Comparison of ENCODE assay signal across 1 cellular context in the genomic region with DNA sequence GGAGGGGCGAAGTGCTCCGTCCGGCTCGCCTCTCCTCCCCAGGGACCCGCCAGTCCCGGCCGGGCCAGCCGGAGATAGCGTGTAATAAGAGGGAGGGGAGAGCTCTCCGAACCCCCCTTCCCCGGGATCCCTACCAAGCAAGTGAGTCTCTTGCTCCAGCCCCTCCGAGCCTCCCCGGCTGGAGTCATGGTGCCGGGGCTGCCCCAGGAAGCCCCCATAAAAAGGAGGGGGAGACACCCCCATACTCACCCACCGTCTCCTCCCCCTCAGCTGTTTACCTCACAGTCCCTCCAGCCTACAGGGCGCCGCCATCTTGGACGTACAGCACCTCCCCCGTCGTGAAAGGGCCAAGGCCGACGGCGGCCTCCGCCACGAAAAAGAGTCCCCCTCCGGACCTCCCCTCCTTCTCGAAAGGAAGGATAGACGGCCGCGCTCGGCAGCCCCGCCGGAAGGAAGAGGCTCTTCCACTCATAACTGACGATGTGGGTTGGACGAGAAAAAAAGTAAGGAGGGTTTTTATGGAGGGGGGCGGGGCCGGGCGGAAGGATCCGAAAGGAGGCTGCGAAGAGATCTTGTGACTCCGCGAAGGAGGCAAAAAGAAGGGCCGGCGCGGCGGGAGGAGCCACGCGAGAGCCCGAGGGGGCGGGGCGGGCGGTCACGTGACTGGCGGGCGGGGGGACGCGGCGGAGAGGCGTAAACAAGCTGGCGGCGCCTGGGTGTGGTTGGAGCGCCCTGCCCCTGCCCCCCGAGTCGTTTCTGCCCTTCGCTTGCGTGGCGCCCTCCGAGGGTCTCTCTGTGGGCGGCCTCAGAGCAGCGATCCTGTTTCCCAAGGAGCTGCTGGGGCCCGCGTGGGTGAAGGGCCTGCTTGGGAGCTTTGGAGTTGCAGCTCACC.
TF ChIP-seq lines count a peak whose summit lies in the region.

A gene (minus strand): TSS at position 323 of the 892 bp plus-strand sequence. CDS start 15,744 bp downstream, outside the sequence.

TF ChIP-seq in HepG2, 621 proteins besides CTCF, POLR2A, EP300 and RAD21 (continued from another document and continues in another):
- TF ChIP-seq, protein P1, sequence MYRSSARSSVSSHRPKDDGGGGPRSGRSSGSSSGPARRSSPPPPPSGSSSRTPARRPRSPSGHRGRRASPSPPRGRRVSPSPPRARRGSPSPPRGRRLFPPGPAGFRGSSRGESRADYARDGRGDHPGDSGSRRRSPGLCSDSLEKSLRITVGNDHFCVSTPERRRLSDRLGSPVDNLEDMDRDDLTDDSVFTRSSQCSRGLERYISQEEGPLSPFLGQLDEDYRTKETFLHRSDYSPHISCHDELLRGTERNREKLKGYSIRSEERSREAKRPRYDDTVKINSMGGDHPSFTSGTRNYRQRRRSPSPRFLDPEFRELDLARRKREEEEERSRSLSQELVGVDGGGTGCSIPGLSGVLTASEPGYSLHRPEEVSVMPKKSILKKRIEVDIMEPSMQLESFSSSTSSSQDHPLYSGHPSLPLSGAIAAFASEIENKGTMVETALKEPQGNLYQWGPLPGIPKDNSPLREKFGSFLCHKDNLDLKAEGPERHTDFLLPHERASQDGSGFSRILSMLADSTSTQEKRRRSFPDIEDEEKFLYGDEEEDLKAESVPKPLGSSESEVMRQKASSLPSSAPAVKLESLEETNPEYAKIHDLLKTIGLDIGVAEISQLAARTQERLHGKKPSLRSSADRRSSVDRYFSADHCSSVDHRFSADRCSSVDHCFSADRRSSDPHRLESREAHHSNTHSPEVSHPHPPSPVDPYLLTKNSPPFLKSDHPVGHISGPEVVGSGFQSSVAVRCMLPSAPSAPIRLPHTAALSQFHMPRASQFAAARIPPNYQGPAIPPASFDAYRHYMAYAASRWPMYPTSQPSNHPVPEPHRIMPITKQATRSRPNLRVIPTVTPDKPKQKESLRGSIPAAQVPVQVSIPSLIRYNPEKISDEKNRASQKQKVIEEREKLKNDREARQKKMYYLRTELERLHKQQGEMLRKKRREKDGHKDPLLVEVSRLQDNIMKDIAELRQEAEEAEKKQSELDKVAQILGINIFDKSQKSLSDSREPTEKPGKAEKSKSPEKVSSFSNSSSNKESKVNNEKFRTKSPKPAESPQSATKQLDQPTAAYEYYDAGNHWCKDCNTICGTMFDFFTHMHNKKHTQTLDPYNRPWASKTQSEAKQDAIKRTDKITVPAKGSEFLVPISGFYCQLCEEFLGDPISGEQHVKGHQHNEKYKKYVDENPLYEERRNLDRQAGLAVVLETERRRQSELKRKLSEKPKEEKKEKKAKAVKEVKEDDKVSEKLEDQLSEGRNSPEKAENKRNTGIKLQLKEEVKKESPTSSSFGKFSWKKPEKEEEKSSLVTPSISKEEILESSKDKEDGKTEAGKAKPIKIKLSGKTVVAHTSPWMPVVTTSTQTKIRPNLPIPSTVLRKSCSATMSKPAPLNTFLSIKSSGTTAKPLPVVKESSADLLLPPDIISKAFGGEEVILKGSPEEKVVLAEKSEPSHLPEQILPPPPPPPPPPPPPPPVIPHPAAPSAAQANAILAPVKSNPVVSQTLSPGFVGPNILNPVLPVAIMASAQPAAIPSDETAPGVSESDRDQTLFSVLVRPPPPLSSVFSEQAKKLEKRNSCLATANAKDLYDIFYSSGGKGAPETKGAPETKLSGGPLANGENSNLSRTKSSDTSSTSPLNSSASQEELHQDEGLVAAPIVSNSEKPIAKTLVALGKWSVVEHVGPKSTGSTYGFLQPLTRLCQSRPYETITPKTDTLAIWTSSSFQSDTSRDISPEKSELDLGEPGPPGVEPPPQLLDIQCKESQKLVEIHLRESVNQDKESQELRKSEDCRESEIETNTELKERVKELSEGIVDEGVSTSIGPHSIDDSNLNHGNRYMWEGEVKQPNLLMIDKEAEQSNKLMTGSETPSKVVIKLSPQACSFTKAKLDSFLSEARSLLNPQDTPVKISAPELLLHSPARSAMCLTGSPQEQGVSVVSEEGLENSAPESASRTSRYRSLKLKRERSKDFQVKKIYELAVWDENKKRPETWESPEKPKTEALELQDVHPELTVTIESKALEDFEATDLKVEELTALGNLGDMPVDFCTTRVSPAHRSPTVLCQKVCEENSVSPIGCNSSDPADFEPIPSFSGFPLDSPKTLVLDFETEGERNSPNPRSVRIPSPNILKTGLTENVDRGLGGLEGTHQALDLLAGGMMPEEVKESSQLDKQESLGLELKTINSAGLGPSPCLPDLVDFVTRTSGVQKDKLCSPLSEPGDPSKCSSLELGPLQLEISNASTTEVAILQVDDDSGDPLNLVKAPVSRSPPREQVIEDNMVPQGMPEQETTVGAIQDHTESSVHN (CRISPR knock-in tag; IDR thresholded peaks at IDR 0.05) = no peak
- 0 out of 2 replicates have a peak, but pooled peaks have one; percentile 53 for TF ChIP-seq ZNF546 (CRISPR knock-in tag; conservative IDR thresholded peaks at IDR 0.05)
- TF ChIP-seq PHF5A (CRISPR knock-in tag; IDR thresholded peaks at IDR 0.05; ENCODE audit: low read depth, unreplicated experiment) = no peak
- TF ChIP-seq, protein P2, sequence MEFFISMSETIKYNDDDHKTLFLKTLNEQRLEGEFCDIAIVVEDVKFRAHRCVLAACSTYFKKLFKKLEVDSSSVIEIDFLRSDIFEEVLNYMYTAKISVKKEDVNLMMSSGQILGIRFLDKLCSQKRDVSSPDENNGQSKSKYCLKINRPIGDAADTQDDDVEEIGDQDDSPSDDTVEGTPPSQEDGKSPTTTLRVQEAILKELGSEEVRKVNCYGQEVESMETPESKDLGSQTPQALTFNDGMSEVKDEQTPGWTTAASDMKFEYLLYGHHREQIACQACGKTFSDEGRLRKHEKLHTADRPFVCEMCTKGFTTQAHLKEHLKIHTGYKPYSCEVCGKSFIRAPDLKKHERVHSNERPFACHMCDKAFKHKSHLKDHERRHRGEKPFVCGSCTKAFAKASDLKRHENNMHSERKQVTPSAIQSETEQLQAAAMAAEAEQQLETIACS (CRISPR knock-in tag; IDR thresholded peaks at IDR 0.05) = no peak
- peak; percentile 58; the same call in 1 of the 3 replicates for TF ChIP-seq MXI1 (IDR thresholded peaks at IDR 0.05; ENCODE audit: borderline replicate concordance, low read depth, low read length)
- TF ChIP-seq ZNF747 (CRISPR knock-in tag; IDR thresholded peaks at IDR 0.05; ENCODE audit: borderline replicate concordance) = peak; percentile 73; the same call in 1 of the 2 replicates
- peak; percentile 83; the same call in 1 of the 2 replicates for TF ChIP-seq FOXC1 (CRISPR knock-in tag; IDR thresholded peaks at IDR 0.05; ENCODE audit: borderline replicate concordance)
- TF ChIP-seq, protein P3, sequence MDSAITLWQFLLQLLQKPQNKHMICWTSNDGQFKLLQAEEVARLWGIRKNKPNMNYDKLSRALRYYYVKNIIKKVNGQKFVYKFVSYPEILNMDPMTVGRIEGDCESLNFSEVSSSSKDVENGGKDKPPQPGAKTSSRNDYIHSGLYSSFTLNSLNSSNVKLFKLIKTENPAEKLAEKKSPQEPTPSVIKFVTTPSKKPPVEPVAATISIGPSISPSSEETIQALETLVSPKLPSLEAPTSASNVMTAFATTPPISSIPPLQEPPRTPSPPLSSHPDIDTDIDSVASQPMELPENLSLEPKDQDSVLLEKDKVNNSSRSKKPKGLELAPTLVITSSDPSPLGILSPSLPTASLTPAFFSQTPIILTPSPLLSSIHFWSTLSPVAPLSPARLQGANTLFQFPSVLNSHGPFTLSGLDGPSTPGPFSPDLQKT (CRISPR knock-in tag; IDR thresholded peaks at IDR 0.05; ENCODE audit: borderline replicate concordance) = no peak
- TF ChIP-seq ZNF605 (CRISPR knock-in tag; IDR thresholded peaks at IDR 0.05) = no peak; the same call in 1 of the 2 replicates
- no peak for TF ChIP-seq ZNF160 (CRISPR knock-in tag; IDR thresholded peaks at IDR 0.05)
- TF ChIP-seq MLLT10 (CRISPR knock-in tag; IDR thresholded peaks at IDR 0.05) = no peak
- TF ChIP-seq, protein P4, sequence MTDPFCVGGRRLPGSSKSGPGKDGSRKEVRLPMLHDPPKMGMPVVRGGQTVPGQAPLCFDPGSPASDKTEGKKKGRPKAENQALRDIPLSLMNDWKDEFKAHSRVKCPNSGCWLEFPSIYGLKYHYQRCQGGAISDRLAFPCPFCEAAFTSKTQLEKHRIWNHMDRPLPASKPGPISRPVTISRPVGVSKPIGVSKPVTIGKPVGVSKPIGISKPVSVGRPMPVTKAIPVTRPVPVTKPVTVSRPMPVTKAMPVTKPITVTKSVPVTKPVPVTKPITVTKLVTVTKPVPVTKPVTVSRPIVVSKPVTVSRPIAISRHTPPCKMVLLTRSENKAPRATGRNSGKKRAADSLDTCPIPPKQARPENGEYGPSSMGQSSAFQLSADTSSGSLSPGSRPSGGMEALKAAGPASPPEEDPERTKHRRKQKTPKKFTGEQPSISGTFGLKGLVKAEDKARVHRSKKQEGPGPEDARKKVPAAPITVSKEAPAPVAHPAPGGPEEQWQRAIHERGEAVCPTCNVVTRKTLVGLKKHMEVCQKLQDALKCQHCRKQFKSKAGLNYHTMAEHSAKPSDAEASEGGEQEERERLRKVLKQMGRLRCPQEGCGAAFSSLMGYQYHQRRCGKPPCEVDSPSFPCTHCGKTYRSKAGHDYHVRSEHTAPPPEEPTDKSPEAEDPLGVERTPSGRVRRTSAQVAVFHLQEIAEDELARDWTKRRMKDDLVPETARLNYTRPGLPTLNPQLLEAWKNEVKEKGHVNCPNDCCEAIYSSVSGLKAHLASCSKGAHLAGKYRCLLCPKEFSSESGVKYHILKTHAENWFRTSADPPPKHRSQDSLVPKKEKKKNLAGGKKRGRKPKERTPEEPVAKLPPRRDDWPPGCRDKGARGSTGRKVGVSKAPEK (CRISPR knock-in tag; IDR thresholded peaks at IDR 0.05; ENCODE audit: borderline replicate concordance) = no peak
- peak; percentile 30; the same call in 1 of the 2 replicates for TF ChIP-seq ZNF782 (CRISPR knock-in tag; IDR thresholded peaks at IDR 0.05; ENCODE audit: borderline replicate concordance)
- no peak for TF ChIP-seq NFKB2 (CRISPR knock-in tag; IDR thresholded peaks at IDR 0.05; ENCODE audit: borderline replicate concordance)
- peak; percentile 92 for TF ChIP-seq ZFP90 (CRISPR knock-in tag; IDR thresholded peaks at IDR 0.05; ENCODE audit: borderline replicate concordance)
- TF ChIP-seq, protein P5, sequence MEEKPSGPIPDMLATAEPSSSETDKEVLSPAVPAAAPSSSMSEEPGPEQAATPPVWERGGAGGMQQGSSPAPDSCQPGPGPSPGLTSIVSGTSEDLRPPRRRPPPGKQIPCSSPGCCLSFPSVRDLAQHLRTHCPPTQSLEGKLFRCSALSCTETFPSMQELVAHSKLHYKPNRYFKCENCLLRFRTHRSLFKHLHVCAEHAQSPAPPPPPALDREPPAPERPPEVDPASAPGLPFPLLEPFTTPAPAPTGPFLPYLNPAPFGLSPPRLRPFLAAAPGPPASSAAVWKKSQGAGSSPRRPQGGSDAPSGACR (CRISPR knock-in tag; IDR thresholded peaks at IDR 0.05) = 0 out of 2 replicates have a peak, but pooled peaks have one; percentile 83
- TF ChIP-seq, protein P6, sequence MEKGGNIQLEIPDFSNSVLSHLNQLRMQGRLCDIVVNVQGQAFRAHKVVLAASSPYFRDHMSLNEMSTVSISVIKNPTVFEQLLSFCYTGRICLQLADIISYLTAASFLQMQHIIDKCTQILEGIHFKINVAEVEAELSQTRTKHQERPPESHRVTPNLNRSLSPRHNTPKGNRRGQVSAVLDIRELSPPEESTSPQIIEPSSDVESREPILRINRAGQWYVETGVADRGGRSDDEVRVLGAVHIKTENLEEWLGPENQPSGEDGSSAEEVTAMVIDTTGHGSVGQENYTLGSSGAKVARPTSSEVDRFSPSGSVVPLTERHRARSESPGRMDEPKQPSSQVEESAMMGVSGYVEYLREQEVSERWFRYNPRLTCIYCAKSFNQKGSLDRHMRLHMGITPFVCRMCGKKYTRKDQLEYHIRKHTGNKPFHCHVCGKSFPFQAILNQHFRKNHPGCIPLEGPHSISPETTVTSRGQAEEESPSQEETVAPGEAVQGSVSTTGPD (CRISPR knock-in tag; IDR thresholded peaks at IDR 0.05) = no peak
- peak; percentile 88 for TF ChIP-seq GATAD1 (CRISPR knock-in tag; IDR thresholded peaks at IDR 0.05)
- TF ChIP-seq ADNP (CRISPR knock-in tag; IDR thresholded peaks at IDR 0.05) = no peak
- TF ChIP-seq, protein P7, sequence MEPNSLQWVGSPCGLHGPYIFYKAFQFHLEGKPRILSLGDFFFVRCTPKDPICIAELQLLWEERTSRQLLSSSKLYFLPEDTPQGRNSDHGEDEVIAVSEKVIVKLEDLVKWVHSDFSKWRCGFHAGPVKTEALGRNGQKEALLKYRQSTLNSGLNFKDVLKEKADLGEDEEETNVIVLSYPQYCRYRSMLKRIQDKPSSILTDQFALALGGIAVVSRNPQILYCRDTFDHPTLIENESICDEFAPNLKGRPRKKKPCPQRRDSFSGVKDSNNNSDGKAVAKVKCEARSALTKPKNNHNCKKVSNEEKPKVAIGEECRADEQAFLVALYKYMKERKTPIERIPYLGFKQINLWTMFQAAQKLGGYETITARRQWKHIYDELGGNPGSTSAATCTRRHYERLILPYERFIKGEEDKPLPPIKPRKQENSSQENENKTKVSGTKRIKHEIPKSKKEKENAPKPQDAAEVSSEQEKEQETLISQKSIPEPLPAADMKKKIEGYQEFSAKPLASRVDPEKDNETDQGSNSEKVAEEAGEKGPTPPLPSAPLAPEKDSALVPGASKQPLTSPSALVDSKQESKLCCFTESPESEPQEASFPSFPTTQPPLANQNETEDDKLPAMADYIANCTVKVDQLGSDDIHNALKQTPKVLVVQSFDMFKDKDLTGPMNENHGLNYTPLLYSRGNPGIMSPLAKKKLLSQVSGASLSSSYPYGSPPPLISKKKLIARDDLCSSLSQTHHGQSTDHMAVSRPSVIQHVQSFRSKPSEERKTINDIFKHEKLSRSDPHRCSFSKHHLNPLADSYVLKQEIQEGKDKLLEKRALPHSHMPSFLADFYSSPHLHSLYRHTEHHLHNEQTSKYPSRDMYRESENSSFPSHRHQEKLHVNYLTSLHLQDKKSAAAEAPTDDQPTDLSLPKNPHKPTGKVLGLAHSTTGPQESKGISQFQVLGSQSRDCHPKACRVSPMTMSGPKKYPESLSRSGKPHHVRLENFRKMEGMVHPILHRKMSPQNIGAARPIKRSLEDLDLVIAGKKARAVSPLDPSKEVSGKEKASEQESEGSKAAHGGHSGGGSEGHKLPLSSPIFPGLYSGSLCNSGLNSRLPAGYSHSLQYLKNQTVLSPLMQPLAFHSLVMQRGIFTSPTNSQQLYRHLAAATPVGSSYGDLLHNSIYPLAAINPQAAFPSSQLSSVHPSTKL (CRISPR knock-in tag; IDR thresholded peaks at IDR 0.05) = peak; percentile 24; the same call in 1 of the 2 replicates
- TF ChIP-seq, protein P8, sequence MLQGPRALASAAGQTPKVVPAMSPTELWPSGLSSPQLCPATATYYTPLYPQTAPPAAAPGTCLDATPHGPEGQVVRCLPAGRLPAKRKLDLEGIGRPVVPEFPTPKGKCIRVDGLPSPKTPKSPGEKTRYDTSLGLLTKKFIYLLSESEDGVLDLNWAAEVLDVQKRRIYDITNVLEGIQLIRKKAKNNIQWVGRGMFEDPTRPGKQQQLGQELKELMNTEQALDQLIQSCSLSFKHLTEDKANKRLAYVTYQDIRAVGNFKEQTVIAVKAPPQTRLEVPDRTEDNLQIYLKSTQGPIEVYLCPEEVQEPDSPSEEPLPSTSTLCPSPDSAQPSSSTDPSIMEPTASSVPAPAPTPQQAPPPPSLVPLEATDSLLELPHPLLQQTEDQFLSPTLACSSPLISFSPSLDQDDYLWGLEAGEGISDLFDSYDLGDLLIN (CRISPR knock-in tag; IDR thresholded peaks at IDR 0.05; ENCODE audit: borderline replicate concordance) = no peak
- TF ChIP-seq ELF4 (CRISPR knock-in tag; IDR thresholded peaks at IDR 0.05; ENCODE audit: borderline replicate concordance) = no peak
- TF ChIP-seq, protein P9, sequence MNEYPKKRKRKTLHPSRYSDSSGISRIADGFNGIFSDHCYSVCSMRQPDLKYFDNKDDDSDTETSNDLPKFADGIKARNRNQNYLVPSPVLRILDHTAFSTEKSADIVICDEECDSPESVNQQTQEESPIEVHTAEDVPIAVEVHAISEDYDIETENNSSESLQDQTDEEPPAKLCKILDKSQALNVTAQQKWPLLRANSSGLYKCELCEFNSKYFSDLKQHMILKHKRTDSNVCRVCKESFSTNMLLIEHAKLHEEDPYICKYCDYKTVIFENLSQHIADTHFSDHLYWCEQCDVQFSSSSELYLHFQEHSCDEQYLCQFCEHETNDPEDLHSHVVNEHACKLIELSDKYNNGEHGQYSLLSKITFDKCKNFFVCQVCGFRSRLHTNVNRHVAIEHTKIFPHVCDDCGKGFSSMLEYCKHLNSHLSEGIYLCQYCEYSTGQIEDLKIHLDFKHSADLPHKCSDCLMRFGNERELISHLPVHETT (CRISPR knock-in tag; conservative IDR thresholded peaks at IDR 0.05) = no peak
